16 cellular contexts compared by ENCODE assay signal in the genomic region with DNA sequence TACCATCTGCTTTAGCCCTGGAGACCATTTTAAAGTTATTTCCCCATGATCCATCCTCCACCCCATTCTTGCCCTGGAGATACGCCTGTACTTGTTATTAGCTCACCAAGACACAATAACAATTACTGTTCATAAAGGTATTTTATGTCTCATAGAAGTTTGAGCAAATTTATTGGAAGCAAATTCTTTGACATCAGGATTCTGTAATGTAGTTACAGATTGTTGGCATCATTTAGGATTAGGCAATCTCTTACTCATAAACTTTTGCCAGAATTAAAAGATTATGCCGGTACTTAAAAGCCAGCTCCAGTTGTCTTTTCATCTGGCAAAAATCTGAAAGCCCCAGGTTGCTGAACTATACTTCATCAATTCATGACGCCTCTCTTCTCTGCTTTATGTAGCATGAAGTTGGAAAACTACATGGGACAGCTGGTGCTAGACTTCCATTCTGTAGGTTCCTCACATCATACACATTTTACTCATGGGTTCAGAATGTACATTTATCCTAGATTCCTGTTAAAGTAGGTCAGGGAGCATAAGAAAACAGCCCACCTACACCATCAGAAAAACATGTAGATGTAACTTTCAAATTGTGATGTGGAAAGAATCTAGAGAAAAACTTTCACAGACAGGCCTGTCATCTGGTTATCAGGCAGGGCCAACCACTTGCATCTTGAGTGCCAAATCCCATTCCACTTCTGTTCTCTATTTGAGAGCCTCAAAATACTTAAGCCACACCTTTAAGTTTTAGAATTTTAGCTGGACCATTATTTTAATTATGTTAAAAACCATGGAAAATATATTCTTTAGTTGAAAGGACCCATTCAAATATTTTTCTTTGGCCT. TPM values are rescaled to one million over a fixed set of nuclear protein-coding genes. Genes with fewer than 3 reads are reported as not detected.
"Had no signal": no experiment of that assay in that cellular context is flagged by ENCODE, and none has a peak within 500 bp of the region (broad histone marks: within the 10 kb centered on the region; RNA-seq: fewer than 3 reads in every experiment).

No MANE protein-coding gene starts in this region.

- H3K27ac ChIP-seq: neutrophil, tibial nerve, WERI-Rb-1 had no signal

- H3K4me3 Mint-ChIP-seq: activated CD4-positive, alpha-beta memory T cell treated with anti-CD3 and anti-CD28 coated beads, Interleukin-2, amount 10 ng/mL, durations not matched to agents 7 days and 5 days; activated CD4-positive, alpha-beta T cell treated with anti-CD3 and anti-CD28 coated beads for 36 hours; activated naive CD8-positive, alpha-beta T cell treated with anti-CD3 and anti-CD28 coated beads, Interleukin-2, amount 10 ng/mL, durations not matched to agents 7 days and 5 days; naive thymus-derived CD4-positive, alpha-beta T cell; stimulated activated effector memory CD8-positive, alpha-beta T cell treated with anti-CD3 and anti-CD28 coated beads, Interleukin-12 subunit alpha, Interleukin-12 subunit beta, amount 100 ng/mL, for 72 hours had no signal

- ATAC-seq: activated CD4-positive, alpha-beta T cell treated with anti-CD3 and anti-CD28 coated beads for 36 hours; left colon; naive thymus-derived CD4-positive, alpha-beta T cell; right cardiac atrium; stimulated activated effector memory CD8-positive, alpha-beta T cell treated with anti-CD3 and anti-CD28 coated beads, Interleukin-12 subunit alpha, Interleukin-12 subunit beta, amount 100 ng/mL, for 72 hours had no signal

- H3K27me3 Mint-ChIP-seq: activated CD4-positive, alpha-beta memory T cell treated with anti-CD3 and anti-CD28 coated beads, Interleukin-2, amount 10 ng/mL, durations not matched to agents 7 days and 5 days; activated naive CD8-positive, alpha-beta T cell treated with anti-CD3 and anti-CD28 coated beads, Interleukin-2, amount 10 ng/mL, durations not matched to agents 7 days and 5 days had no signal

- H3K36me3 Mint-ChIP-seq: activated naive CD8-positive, alpha-beta T cell treated with anti-CD3 and anti-CD28 coated beads, Interleukin-2, amount 10 ng/mL, durations not matched to agents 7 days and 5 days; stimulated activated effector memory CD8-positive, alpha-beta T cell treated with anti-CD3 and anti-CD28 coated beads, Interleukin-12 subunit alpha, Interleukin-12 subunit beta, amount 100 ng/mL, for 72 hours had no signal

- H3K27ac Mint-ChIP-seq: activated CD4-positive, alpha-beta memory T cell treated with anti-CD3 and anti-CD28 coated beads, Interleukin-2, amount 10 ng/mL, durations not matched to agents 7 days and 5 days; activated CD4-positive, alpha-beta T cell treated with anti-CD3 and anti-CD28 coated beads for 36 hours; activated naive CD8-positive, alpha-beta T cell treated with anti-CD3 and anti-CD28 coated beads, Interleukin-2, amount 10 ng/mL, durations not matched to agents 7 days and 5 days; naive thymus-derived CD4-positive, alpha-beta T cell; stimulated activated effector memory CD8-positive, alpha-beta T cell treated with anti-CD3 and anti-CD28 coated beads, Interleukin-12 subunit alpha, Interleukin-12 subunit beta, amount 100 ng/mL, for 72 hours had no signal

- H3K4me1 Mint-ChIP-seq: activated CD4-positive, alpha-beta memory T cell treated with anti-CD3 and anti-CD28 coated beads, Interleukin-2, amount 10 ng/mL, durations not matched to agents 7 days and 5 days; activated CD4-positive, alpha-beta T cell treated with anti-CD3 and anti-CD28 coated beads for 36 hours; activated naive CD8-positive, alpha-beta T cell treated with anti-CD3 and anti-CD28 coated beads, Interleukin-2, amount 10 ng/mL, durations not matched to agents 7 days and 5 days; stimulated activated effector memory CD8-positive, alpha-beta T cell treated with anti-CD3 and anti-CD28 coated beads, Interleukin-12 subunit alpha, Interleukin-12 subunit beta, amount 100 ng/mL, for 72 hours had no signal

- H3K9me3 Mint-ChIP-seq: activated CD4-positive, alpha-beta memory T cell treated with anti-CD3 and anti-CD28 coated beads, Interleukin-2, amount 10 ng/mL, durations not matched to agents 7 days and 5 days; activated naive CD8-positive, alpha-beta T cell treated with anti-CD3 and anti-CD28 coated beads, Interleukin-2, amount 10 ng/mL, durations not matched to agents 7 days and 5 days had no signal

- H3K36me3 ChIP-seq: neutrophil, tibial nerve, WERI-Rb-1 had no signal

- H3K27me3 ChIP-seq: neutrophil, tibial nerve had no signal

- H3K4me3 ChIP-seq: lung, tibial nerve had no signal

- H3K9me3 ChIP-seq: neutrophil had no signal

- DNase-seq: activated CD4-positive, alpha-beta memory T cell treated with anti-CD3 and anti-CD28 coated beads, Interleukin-2, amount 10 ng/mL, durations not matched to agents 7 days and 5 days; activated CD4-positive, alpha-beta T cell treated with anti-CD3 and anti-CD28 coated beads for 36 hours; activated gamma-delta T cell; activated naive CD8-positive, alpha-beta T cell treated with anti-CD3 and anti-CD28 coated beads, Interleukin-2, amount 10 ng/mL, durations not matched to agents 7 days and 5 days; activated T-cell treated with anti-CD3 and anti-CD28 coated beads, Interleukin-2, amount 50 U/mL, for 48 hours; anterior cingulate cortex; hypothalamus; left colon; naive thymus-derived CD4-positive, alpha-beta T cell; right cardiac atrium; WERI-Rb-1 had no signal

RNA-seq across cellular contexts. Expression of a gene that starts 14.0 kb away (rescaled TPM):
- total RNA-seq: activated CD4-positive, alpha-beta memory T cell treated with anti-CD3 and anti-CD28 coated beads, Interleukin-2, amount 10 ng/mL, durations not matched to agents 7 days and 5 days; activated CD4-positive, alpha-beta T cell treated with anti-CD3 and anti-CD28 coated beads for 36 hours; activated naive CD8-positive, alpha-beta T cell treated with anti-CD3 and anti-CD28 coated beads, Interleukin-2, amount 10 ng/mL, durations not matched to agents 7 days and 5 days; naive thymus-derived CD4-positive, alpha-beta T cell; posterior vena cava; right cardiac atrium had no signal
- polyA plus RNA-seq: naive thymus-derived CD4-positive, alpha-beta T cell had no signal
